In the genomic region with DNA sequence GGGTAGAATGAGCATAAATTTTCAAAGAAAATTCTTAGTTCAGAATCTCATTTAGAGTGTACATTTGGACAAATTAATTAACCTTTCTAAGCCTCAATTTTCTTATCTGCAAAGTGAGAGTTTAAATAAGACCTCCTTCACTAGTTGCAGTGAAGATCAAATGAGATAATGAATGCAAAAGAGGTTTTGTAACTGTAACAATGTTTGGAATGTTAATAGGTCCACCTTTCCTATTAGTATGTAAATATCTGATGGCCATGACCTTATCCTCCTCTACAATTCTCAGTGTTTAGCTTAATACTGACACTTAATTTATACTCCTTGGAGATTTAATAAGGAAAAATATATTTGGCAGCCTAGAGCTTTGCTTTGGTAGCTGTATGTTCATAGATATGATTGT, we compare ENCODE assay signal across 30 cellular contexts.
"Had no signal": no experiment of that assay in that cellular context is flagged by ENCODE, and none has a peak within 500 bp of the region (broad histone marks: within the 10 kb centered on the region; RNA-seq: fewer than 3 reads in every experiment).

No MANE protein-coding gene starts in this region.

- DNase-seq: effector CD8-positive, alpha-beta T cell; endodermal cell; foreskin fibroblast; heart left ventricle; left cardiac atrium; left lung; mesenchymal stem cell; naive thymus-derived CD8-positive, alpha-beta T cell; nephron progenitor cell; nucleus accumbens; stimulated activated CD4-positive, alpha-beta T cell treated with anti-CD3 and anti-CD28 coated beads, Interleukin-12 subunit alpha, Interleukin-12 subunit beta, amount 100 ng/mL, for 4 hours; stimulated activated CD4-positive, alpha-beta T cell treated with anti-CD3 and anti-CD28 coated beads, Interleukin-1b, Interleukin-23, amount 100 ng/mL, for 48 hours; stimulated activated CD4-positive, alpha-beta T cell treated with anti-CD3 and anti-CD28 coated beads, Interleukin-4, amount 100 ng/mL, for 1 hour; stimulated activated CD8-positive, alpha-beta memory T cell treated with anti-CD3 and anti-CD28 coated beads, Interleukin-4, amount 100 ng/mL, for 48 hours; stimulated activated naive CD4-positive, alpha-beta T cell treated with Interleukin-2 at 50 U/mL for 16 hours; stomach; thyroid gland; trophoblast cell had no signal

- FAIRE-seq: colon, islet of Langerhans had no signal

- H3K4me2 ChIP-seq: hepatocyte, smooth muscle cell had no signal

- H3K27me3 ChIP-seq: gastroesophageal sphincter, heart left ventricle, hepatocyte, left lung, right atrium auricular region, stomach, thyroid gland, vagina had no signal

- H3K27ac Mint-ChIP-seq: dendritic cell treated with granulocyte-macrophage colony-stimulating factor and Interleukin-4, amounts not matched to agents 40 ng/mL and 50 ng/mL, for 4 days; endodermal cell; naive thymus-derived CD8-positive, alpha-beta T cell; nephron progenitor cell had no signal

- H3K36me3 Mint-ChIP-seq: naive thymus-derived CD8-positive, alpha-beta T cell had no signal

- H3K4me1 ChIP-seq: gastroesophageal sphincter, heart left ventricle, left lung, prostate gland, right atrium auricular region, stomach, thyroid gland, vagina had no signal

- H3K36me3 ChIP-seq: gastroesophageal sphincter, heart left ventricle, left lung, prostate gland, right atrium auricular region, stomach, thyroid gland, vagina had no signal

- H2AFZ ChIP-seq: hepatocyte had no signal

- H3K9me3 Mint-ChIP-seq: nephron progenitor cell had no signal

- ATAC-seq: esophagus mucosa; gastroesophageal sphincter; heart left ventricle; left cardiac atrium; left lung; naive thymus-derived CD8-positive, alpha-beta T cell; sciatic nerve had no signal

- H3K4me3 ChIP-seq: gastroesophageal sphincter, heart left ventricle, hepatocyte, left lung, prostate gland, right atrium auricular region, smooth muscle cell, stomach, thyroid gland, vagina had no signal

- H3K4me3 Mint-ChIP-seq: dendritic cell treated with granulocyte-macrophage colony-stimulating factor and Interleukin-4, amounts not matched to agents 40 ng/mL and 50 ng/mL, for 4 days; endodermal cell; naive thymus-derived CD8-positive, alpha-beta T cell; nephron progenitor cell had no signal

- H3K27me3 Mint-ChIP-seq: dendritic cell treated with granulocyte-macrophage colony-stimulating factor and Interleukin-4, amounts not matched to agents 40 ng/mL and 50 ng/mL, for 4 days; naive thymus-derived CD8-positive, alpha-beta T cell had no signal

- H3K27ac ChIP-seq: epithelial cell of prostate, gastroesophageal sphincter, heart left ventricle, hepatocyte, left lung, prostate gland, right atrium auricular region, stomach, thyroid gland, vagina had no signal

- H3K9me3 ChIP-seq: gastroesophageal sphincter, prostate gland, right atrium auricular region, thyroid gland, vagina had no signal

- H3K4me1 Mint-ChIP-seq: naive thymus-derived CD8-positive, alpha-beta T cell; nephron progenitor cell had no signal

- H3K79me2 ChIP-seq: hepatocyte had no signal
